Comparison of ENCODE assay signal across 1 cellular context in the genomic region with DNA sequence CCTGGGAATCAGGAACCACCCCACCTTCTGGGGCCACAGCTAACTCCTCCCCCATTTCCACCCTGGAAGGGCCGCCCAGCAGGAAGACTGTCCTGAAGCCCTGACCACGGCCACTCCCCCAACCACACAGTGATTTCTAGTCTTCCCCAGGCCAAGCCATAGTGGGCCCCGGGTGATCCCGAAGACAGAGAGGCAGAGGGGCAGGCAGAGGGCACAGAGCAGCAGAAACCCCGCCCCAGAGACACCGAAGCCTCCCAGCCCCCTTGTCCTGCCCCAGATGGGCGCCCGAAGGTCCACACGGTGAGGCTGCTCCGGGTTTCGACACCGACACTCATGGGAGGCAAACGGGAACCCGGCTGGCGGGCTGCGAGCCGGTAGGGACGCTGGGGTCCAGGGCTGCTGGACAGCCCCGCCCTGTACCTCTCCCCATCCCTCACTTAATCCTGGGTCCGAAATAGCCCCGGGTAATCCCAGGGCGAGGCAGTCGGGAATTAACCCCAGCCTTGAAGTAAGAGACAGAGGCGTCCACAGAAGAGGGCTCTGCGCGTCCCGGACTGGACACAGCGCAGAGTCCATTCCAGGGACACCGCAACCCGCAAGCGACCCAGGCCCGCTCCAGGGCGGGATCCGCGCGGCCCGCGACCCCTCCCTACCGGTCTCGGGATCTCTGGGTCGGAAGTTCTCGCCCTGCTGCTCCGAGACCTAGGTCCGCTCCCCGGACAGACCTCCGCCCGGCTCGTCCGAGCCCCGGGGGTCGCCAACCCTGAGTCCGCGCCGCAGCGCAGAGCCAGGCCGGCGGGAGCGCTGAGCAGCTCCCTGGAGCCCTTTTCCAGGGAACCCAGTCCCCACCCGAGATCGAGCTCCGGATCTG.
A peak's percentile ranks its signal among the peaks of the same experiment; 100 is the strongest.
TF ChIP-seq lines count a peak whose summit lies in the region.

No MANE protein-coding gene starts in this region.

TF ChIP-seq in HepG2, 621 proteins besides CTCF, POLR2A, EP300 and RAD21 (continued from another document and continues in another):
- TF ChIP-seq, protein P1, sequence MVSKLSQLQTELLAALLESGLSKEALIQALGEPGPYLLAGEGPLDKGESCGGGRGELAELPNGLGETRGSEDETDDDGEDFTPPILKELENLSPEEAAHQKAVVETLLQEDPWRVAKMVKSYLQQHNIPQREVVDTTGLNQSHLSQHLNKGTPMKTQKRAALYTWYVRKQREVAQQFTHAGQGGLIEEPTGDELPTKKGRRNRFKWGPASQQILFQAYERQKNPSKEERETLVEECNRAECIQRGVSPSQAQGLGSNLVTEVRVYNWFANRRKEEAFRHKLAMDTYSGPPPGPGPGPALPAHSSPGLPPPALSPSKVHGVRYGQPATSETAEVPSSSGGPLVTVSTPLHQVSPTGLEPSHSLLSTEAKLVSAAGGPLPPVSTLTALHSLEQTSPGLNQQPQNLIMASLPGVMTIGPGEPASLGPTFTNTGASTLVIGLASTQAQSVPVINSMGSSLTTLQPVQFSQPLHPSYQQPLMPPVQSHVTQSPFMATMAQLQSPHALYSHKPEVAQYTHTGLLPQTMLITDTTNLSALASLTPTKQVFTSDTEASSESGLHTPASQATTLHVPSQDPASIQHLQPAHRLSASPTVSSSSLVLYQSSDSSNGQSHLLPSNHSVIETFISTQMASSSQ (IDR thresholded peaks at IDR 0.05; ENCODE audit: low read depth): no peak
- TF ChIP-seq, protein P1 (CRISPR knock-in tag; IDR thresholded peaks at IDR 0.05; ENCODE audit: borderline replicate concordance): peak; percentile 34; the same call in 1 of the 2 replicates
- TF ChIP-seq FOXJ3 (CRISPR knock-in tag; IDR thresholded peaks at IDR 0.05; ENCODE audit: borderline replicate concordance) (no peak), RARG (CRISPR knock-in tag; IDR thresholded peaks at IDR 0.05; ENCODE audit: low read depth) (no peak), SPEN (CRISPR knock-in tag; IDR thresholded peaks at IDR 0.05; ENCODE audit: low read depth) (peak; percentile 11; the same call in 1 of the 2 replicates), SMARCE1 (IDR thresholded peaks at IDR 0.05; ENCODE audit: borderline replicate concordance) (no peak), ZSCAN25 (CRISPR knock-in tag; IDR thresholded peaks at IDR 0.05) (peak; percentile 61), AGO1 (IDR thresholded peaks at IDR 0.05; ENCODE audit: low read depth, low read length, poor library complexity, severe bottlenecking) (peak; percentile 44), HDAC2 (CRISPR knock-in tag; IDR thresholded peaks at IDR 0.05) (peak; percentile 28; the same call in 1 of the 2 replicates), HOXA3 (CRISPR knock-in tag; IDR thresholded peaks at IDR 0.05) (no peak; the same call in 1 of the 2 replicates), DNMT1 (CRISPR knock-in tag; IDR thresholded peaks at IDR 0.05) (no peak), ZNF235 (CRISPR knock-in tag; IDR thresholded peaks at IDR 0.05; ENCODE audit: borderline replicate concordance) (0 out of 2 replicates have a peak, but pooled peaks have one; percentile 57), CC2D1A (CRISPR knock-in tag; IDR thresholded peaks at IDR 0.05) (0 out of 2 replicates have a peak, but pooled peaks have one; percentile 38), MIER2 (CRISPR knock-in tag; IDR thresholded peaks at IDR 0.05) (0 out of 2 replicates have a peak, but pooled peaks have one; percentile 15), GABPA (IDR thresholded peaks at IDR 0.05; ENCODE audit: low read depth, low read length) (no peak), GABPA (CRISPR knock-in tag; IDR thresholded peaks at IDR 0.05; ENCODE audit: low read depth) (no peak), ISL2 (CRISPR knock-in tag; IDR thresholded peaks at IDR 0.05) (peak; percentile 23; the same call in 1 of the 2 replicates)
- TF ChIP-seq, protein P2, sequence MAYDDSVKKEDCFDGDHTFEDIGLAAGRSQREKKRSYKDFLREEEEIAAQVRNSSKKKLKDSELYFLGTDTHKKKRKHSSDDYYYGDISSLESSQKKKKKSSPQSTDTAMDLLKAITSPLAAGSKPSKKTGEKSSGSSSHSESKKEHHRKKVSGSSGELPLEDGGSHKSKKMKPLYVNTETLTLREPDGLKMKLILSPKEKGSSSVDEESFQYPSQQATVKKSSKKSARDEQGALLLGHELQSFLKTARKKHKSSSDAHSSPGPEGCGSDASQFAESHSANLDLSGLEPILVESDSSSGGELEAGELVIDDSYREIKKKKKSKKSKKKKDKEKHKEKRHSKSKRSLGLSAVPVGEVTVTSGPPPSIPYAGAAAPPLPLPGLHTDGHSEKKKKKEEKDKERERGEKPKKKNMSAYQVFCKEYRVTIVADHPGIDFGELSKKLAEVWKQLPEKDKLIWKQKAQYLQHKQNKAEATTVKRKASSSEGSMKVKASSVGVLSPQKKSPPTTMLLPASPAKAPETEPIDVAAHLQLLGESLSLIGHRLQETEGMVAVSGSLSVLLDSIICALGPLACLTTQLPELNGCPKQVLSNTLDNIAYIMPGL (CRISPR knock-in tag; IDR thresholded peaks at IDR 0.05; ENCODE audit: borderline replicate concordance in 1 of 2, low read depth in 1 of 2): peak in 1 of 2 experiments; percentile 61; a peak in 2 of 4 replicates
- TF ChIP-seq, protein P3, sequence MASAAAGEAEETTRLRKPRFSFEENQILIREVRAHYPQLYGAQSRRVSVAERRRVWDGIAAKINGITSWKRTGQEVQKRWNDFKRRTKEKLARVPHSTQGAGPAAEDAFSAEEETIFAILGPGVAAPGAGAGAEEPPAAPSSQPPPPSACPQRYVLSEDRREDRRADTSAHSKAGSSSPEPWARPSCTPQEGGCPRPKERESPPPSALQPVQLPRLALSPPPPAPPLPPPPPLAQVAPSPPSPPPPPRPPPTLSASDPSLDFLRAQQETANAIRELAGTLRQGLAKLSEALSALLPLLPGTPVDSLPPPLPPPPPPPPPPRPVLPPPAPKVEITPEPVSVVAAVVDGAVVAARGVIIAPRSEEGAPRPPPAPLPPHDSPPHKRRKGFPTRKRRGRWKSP (CRISPR knock-in tag; IDR thresholded peaks at IDR 0.05): 0 out of 2 replicates have a peak, but pooled peaks have one; percentile 51
- TF ChIP-seq, protein P4, sequence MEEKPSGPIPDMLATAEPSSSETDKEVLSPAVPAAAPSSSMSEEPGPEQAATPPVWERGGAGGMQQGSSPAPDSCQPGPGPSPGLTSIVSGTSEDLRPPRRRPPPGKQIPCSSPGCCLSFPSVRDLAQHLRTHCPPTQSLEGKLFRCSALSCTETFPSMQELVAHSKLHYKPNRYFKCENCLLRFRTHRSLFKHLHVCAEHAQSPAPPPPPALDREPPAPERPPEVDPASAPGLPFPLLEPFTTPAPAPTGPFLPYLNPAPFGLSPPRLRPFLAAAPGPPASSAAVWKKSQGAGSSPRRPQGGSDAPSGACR (CRISPR knock-in tag; IDR thresholded peaks at IDR 0.05): peak; percentile 76; the same call in 1 of the 2 replicates
- TF ChIP-seq, protein P5, sequence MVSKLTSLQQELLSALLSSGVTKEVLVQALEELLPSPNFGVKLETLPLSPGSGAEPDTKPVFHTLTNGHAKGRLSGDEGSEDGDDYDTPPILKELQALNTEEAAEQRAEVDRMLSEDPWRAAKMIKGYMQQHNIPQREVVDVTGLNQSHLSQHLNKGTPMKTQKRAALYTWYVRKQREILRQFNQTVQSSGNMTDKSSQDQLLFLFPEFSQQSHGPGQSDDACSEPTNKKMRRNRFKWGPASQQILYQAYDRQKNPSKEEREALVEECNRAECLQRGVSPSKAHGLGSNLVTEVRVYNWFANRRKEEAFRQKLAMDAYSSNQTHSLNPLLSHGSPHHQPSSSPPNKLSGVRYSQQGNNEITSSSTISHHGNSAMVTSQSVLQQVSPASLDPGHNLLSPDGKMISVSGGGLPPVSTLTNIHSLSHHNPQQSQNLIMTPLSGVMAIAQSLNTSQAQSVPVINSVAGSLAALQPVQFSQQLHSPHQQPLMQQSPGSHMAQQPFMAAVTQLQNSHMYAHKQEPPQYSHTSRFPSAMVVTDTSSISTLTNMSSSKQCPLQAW (CRISPR knock-in tag; IDR thresholded peaks at IDR 0.05): 0 out of 2 replicates have a peak, but pooled peaks have one; percentile 2
- TF ChIP-seq, protein P6, sequence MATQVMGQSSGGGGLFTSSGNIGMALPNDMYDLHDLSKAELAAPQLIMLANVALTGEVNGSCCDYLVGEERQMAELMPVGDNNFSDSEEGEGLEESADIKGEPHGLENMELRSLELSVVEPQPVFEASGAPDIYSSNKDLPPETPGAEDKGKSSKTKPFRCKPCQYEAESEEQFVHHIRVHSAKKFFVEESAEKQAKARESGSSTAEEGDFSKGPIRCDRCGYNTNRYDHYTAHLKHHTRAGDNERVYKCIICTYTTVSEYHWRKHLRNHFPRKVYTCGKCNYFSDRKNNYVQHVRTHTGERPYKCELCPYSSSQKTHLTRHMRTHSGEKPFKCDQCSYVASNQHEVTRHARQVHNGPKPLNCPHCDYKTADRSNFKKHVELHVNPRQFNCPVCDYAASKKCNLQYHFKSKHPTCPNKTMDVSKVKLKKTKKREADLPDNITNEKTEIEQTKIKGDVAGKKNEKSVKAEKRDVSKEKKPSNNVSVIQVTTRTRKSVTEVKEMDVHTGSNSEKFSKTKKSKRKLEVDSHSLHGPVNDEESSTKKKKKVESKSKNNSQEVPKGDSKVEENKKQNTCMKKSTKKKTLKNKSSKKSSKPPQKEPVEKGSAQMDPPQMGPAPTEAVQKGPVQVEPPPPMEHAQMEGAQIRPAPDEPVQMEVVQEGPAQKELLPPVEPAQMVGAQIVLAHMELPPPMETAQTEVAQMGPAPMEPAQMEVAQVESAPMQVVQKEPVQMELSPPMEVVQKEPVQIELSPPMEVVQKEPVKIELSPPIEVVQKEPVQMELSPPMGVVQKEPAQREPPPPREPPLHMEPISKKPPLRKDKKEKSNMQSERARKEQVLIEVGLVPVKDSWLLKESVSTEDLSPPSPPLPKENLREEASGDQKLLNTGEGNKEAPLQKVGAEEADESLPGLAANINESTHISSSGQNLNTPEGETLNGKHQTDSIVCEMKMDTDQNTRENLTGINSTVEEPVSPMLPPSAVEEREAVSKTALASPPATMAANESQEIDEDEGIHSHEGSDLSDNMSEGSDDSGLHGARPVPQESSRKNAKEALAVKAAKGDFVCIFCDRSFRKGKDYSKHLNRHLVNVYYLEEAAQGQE (IDR thresholded peaks at IDR 0.05; ENCODE audit: borderline replicate concordance in 1 of 2, low read depth in 1 of 2, low read length in 2 of 2): 0 out of 4 replicates have a peak, but pooled peaks of 1 of the 2 experiments have one; percentile 5
- TF ChIP-seq, protein P7, sequence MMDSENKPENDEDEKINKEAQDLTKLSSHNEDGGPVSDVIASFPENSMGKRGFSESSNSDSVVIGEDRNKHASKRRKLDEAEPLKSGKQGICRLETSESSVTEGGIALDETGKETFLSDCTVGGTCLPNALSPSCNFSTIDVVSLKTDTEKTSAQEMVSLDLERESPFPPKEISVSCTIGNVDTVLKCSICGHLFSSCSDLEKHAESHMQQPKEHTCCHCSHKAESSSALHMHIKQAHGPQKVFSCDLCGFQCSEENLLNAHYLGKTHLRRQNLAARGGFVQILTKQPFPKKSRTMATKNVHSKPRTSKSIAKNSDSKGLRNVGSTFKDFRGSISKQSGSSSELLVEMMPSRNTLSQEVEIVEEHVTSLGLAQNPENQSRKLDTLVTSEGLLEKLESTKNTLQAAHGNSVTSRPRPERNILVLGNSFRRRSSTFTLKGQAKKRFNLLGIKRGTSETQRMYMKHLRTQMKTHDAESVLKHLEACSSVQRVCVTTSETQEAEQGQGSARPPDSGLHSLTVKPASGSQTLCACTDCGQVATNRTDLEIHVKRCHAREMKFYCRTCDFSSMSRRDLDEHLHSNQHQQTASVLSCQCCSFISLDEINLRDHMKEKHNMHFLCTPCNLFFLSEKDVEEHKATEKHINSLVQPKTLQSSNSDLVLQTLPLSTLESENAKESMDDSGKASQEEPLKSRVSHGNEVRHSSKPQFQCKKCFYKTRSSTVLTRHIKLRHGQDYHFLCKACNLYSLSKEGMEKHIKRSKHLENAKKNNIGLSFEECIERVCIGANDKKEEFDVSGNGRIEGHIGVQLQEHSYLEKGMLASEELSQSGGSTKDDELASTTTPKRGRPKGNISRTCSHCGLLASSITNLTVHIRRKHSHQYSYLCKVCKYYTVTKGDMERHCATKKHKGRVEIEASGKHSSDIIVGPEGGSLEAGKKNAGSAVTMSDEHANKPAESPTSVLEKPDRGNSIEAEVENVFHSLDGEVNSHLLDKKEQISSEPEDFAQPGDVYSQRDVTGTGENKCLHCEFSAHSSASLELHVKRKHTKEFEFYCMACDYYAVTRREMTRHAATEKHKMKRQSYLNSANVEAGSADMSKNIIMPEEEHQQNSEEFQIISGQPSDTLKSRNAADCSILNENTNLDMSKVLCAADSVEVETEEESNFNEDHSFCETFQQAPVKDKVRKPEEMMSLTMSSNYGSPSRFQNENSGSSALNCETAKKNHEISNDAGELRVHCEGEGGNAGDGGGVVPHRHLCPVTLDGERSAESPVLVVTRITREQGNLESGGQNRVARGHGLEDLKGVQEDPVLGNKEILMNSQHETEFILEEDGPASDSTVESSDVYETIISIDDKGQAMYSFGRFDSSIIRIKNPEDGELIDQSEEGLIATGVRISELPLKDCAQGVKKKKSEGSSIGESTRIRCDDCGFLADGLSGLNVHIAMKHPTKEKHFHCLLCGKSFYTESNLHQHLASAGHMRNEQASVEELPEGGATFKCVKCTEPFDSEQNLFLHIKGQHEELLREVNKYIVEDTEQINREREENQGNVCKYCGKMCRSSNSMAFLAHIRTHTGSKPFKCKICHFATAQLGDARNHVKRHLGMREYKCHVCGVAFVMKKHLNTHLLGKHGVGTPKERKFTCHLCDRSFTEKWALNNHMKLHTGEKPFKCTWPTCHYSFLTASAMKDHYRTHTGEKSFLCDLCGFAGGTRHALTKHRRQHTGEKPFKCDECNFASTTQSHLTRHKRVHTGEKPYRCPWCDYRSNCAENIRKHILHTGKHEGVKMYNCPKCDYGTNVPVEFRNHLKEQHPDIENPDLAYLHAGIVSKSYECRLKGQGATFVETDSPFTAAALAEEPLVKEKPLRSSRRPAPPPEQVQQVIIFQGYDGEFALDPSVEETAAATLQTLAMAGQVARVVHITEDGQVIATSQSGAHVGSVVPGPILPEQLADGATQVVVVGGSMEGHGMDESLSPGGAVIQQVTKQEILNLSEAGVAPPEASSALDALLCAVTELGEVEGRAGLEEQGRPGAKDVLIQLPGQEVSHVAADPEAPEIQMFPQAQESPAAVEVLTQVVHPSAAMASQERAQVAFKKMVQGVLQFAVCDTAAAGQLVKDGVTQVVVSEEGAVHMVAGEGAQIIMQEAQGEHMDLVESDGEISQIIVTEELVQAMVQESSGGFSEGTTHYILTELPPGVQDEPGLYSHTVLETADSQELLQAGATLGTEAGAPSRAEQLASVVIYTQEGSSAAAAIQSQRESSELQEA (CRISPR knock-in tag; IDR thresholded peaks at IDR 0.05; ENCODE audit: not compliant biosample characterization): peak; percentile 5
